8 cellular contexts compared by ENCODE assay signal in genomic region chr6:89298680-89299450, GRCh38. TPM values are rescaled to one million over a fixed set of nuclear protein-coding genes. Genes with fewer than 3 reads are reported as not detected.
DNase-seq lines count a peak whose midpoint lies in the region; FAIRE-seq and TF ChIP-seq lines count a peak whose summit lies in the region.

No MANE protein-coding gene starts in this region.

- DNase-seq in CD4-positive, alpha-beta memory T cell, result peak; percentile 65 to 85 (median 72)
- peak; percentile 91 for DNase-seq in HFF-Myc (ENCODE audit: extremely low read depth, low read depth)
- peak; percentile 74 for DNase-seq in RPMI8226
- peak; percentile 30 for DNase-seq in choroid plexus epithelial cell (ENCODE audit: low read depth)
- DNase-seq in stimulated activated CD4-positive, alpha-beta T cell treated with anti-CD3 and anti-CD28 coated beads, Interleukin-1b, Interleukin-23, amount 100 ng/mL, for 48 hours, result peak; percentile 39
- DNase-seq in midbrain (lab: John Stamatoyannopoulos, UW), result no peak
- no peak for DNase-seq in GM12891 (ENCODE audit: insufficient read length, low spot score)
- no peak for DNase-seq in inferior parietal cortex (ENCODE audit: extremely low spot score)

- CTCF ChIA-PET in CD4-positive, alpha-beta memory T cell (lab: Charles Lee; ENCODE audit: partially characterized antibody), result interaction anchor here (0.8 to 2.3 kb wide), 6 partner anchors 16 to 316 kb away, joined by 3 to 17 read pairs (median 4); partner anchors contain the start of gene UBE2J1

- no peaks in the 10 kb centered on the region for H3K9me3 ChIP-seq in CD4-positive, alpha-beta memory T cell (ENCODE audit: control insufficient read depth in 1 of 2, low read length in 2 of 2)

- TF ChIP-seq CTCF in HFF-Myc (IDR thresholded peaks at IDR 0.05; ENCODE audit: low read depth, low read length, missing control alignments) (no peak), choroid plexus epithelial cell (conservative IDR thresholded peaks at IDR 0.05; ENCODE audit: low read depth, low read length) (no peak)

- peak overlapping the region; percentile 96 to 99 (median 97) for H3K27ac Mint-ChIP-seq in CD4-positive, alpha-beta memory T cell

- H3K27me3 Mint-ChIP-seq in CD4-positive, alpha-beta memory T cell, result no peaks in the 10 kb centered on the region

- no peak for TF ChIP-seq POLR2A in GM12891 (IDR thresholded peaks at IDR 0.05; ENCODE audit: low read depth, low read length)

- no peak for FAIRE-seq in GM12891 (lab: Jason Lieb, UNC)

- no peaks in the 10 kb centered on the region for H3K36me3 Mint-ChIP-seq in CD4-positive, alpha-beta memory T cell

- POLR2A ChIA-PET in CD4-positive, alpha-beta memory T cell (lab: Charles Lee; ENCODE audit: partially characterized antibody), result interaction anchor here (0.7 to 3.3 kb wide), 7 partner anchors 13 to 316 kb away, joined by 3 to 56 read pairs (median 4); partner anchors contain the start of genes PNRC1 and UBE2J1

- H3K27me3 ChIP-seq in CD4-positive, alpha-beta memory T cell (ENCODE audit: insufficient read depth, low read length), result no peaks in the 10 kb centered on the region

- H3K4me1 Mint-ChIP-seq in CD4-positive, alpha-beta memory T cell, result peaks cover 18 to 37% (median 22%) of the 10 kb centered on the region in 4 donors

- H3K4me3 Mint-ChIP-seq in CD4-positive, alpha-beta memory T cell, result peak overlapping the region; percentile 54 to 85 (median 74)

- peak overlapping the region; percentile 48 for H3K27ac ChIP-seq in CD4-positive, alpha-beta memory T cell (ENCODE audit: low read depth, low read length)

- no peaks in the 10 kb centered on the region for H3K36me3 ChIP-seq in CD4-positive, alpha-beta memory T cell (ENCODE audit: insufficient read depth, low read length)

- H3K4me1 ChIP-seq in CD4-positive, alpha-beta memory T cell (ENCODE audit: insufficient read depth, low read length), result peaks cover 29% of the 10 kb centered on the region

- H3K4me3 ChIP-seq in CD4-positive, alpha-beta memory T cell (ENCODE audit: low read length in 2 of 2), result no peak overlapping the region
- H3K4me3 ChIP-seq in HFF-Myc (replicated peaks; ENCODE audit: low read depth, low read length), result no peak overlapping the region
- no peak overlapping the region for H3K4me3 ChIP-seq in choroid plexus epithelial cell (ENCODE audit: low read depth, low read length)

- H3K9me3 Mint-ChIP-seq in CD4-positive, alpha-beta memory T cell, result no peaks in the 10 kb centered on the region

- intact Hi-C loops in CD4-positive, alpha-beta memory T cell (cut with micrococcal nuclease), result loop anchor here (1.0 kb wide), 3 partner anchors 52 to 336 kb away; partner anchors contain the start of genes PNRC1 and RNGTT

TF ChIP-seq in GM12891, 5 proteins besides CTCF, POLR2A, EP300 and RAD21:
- TF ChIP-seq POLR2AphosphoS5 (IDR thresholded peaks at IDR 0.05; ENCODE audit: low read depth, low read length) (no peak), POU2F2 (IDR thresholded peaks at IDR 0.05; ENCODE audit: low read depth, low read length) (no peak), TAF1 (IDR thresholded peaks at IDR 0.05; ENCODE audit: low read depth, low read length) (no peak), PAX5 (IDR thresholded peaks at IDR 0.05; ENCODE audit: insufficient read depth, low read length, severe bottlenecking) (no peak), SPI1 (IDR thresholded peaks at IDR 0.05; ENCODE audit: low read depth, low read length) (no peak)
TF ChIP-seq in GM12891: peak in this region for 0.

RNA-seq across cellular contexts. Expression of gene GABRR2, which starts 16.2 kb away (rescaled TPM):
- total RNA-seq in CD4-positive, alpha-beta memory T cell, result 1 to 10 TPM; 1.2 to 1.7 TPM
- under 1 TPM in 1 of 2 donors, not detected in 1; 0.10 TPM for polyA plus RNA-seq in CD4-positive, alpha-beta memory T cell
- polyA plus RNA-seq in GM12891 (2012; ENCODE audit: low read depth, missing spikeins), result 0.21 TPM

RNA-seq across cellular contexts. Expression of gene UBE2J1, which starts 53.7 kb away (rescaled TPM):
- total RNA-seq in CD4-positive, alpha-beta memory T cell, result 10 to 100 TPM; 21.9 to 22.6 TPM
- 10 to 100 TPM; 34.1 to 53.8 TPM for polyA plus RNA-seq in CD4-positive, alpha-beta memory T cell
- 37.6 TPM for polyA plus RNA-seq in GM12891 (2012; ENCODE audit: low read depth, missing spikeins)

Comparison
In these comparisons a context has a peak if more than half of its experiments do, and no peak if none do; other contexts are left out.
1. DNase-seq: peak in CD4-positive, alpha-beta memory T cell (5 of 5), HFF-Myc (single experiment), RPMI8226 (single experiment), choroid plexus epithelial cell (single experiment) and stimulated activated CD4-positive, alpha-beta T cell treated with anti-CD3 and anti-CD28 coated beads, Interleukin-1b, Interleukin-23, amount 100 ng/mL, for 48 hours (single experiment); none in midbrain (single experiment), GM12891 (single experiment) and inferior parietal cortex (single experiment).